ENCODE assay signal across 37 cellular contexts in the genomic region with DNA sequence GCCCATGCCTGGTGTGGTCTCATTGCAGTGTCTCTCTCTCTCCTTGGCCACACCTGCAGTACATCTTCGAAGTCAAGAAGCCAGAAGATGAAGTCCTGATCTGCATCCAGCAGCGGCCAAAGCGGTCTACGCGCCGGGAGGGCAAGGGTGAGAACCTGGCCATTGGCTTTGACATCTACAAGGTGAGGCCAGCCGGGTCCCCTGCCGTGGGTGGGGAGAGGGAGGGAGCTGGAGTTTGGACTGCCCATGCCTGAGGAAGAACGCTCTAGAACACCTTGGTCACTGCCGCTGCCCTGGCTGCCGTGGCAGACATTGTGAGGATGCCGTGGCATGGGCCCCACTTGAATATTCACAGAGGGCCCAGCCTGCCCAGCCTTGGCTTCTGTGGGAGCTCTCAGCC. TPM values are rescaled to one million over a fixed set of nuclear protein-coding genes. Genes with fewer than 3 reads are reported as not detected.
"Had no signal": no experiment of that assay in that cellular context is flagged by ENCODE, and none has a peak within 500 bp of the region (broad histone marks: within the 10 kb centered on the region; RNA-seq: fewer than 3 reads in every experiment).

No MANE protein-coding gene starts in this region.

- H3K36me3 ChIP-seq: breast epithelium had no signal

- ATAC-seq: activated CD8-positive, alpha-beta T cell treated with anti-CD3 and anti-CD28 coated beads for 36 hours; activated naive CD4-positive, alpha-beta T cell treated with anti-CD3 and anti-CD28 coated beads, Interleukin-2, amount 50 U/mL, for 72 hours; activated T-cell treated with anti-CD3 and anti-CD28 coated beads, Interleukin-2, amount 50 U/mL, for 4 hours; activated T-cell treated with anti-CD3 and anti-CD28 coated beads, Interleukin-2, amount 50 U/mL, for 72 hours; activated T-helper 17 cell treated with anti-CD3 and anti-CD28 coated beads, Interleukin-2, amount 50 U/mL, for 72 hours; body of pancreas had no signal

- DNase-seq: activated B cell treated with CpG ODN at 0.5 μM for 24 hours; activated CD4-positive, alpha-beta memory T cell treated with anti-CD3 and anti-CD28 coated beads for 36 hours; activated CD4-positive, alpha-beta T cell treated with anti-CD3 and anti-CD28 coated beads for 4 hours; activated CD4-positive, alpha-beta T cell treated with anti-CD3 and anti-CD28 coated beads, Interleukin-2, amount 10 ng/mL, durations not matched to agents 24 days and 14 days; activated CD4-positive, alpha-beta T cell treated with anti-CD3 and anti-CD28 coated beads, Interleukin-2, amount 50 U/mL, for 1 hour; activated CD4-positive, alpha-beta T cell treated with anti-CD3 and anti-CD28 coated beads, Interleukin-2, amount 50 U/mL, for 4 hours; activated CD4-positive, CD25-positive, alpha-beta regulatory T cell treated with anti-CD3 and anti-CD28 coated beads, Interleukin-2, amount 50 U/mL, for 72 hours; activated CD8-positive, alpha-beta memory T cell treated with anti-CD3 and anti-CD28 coated beads, Interleukin-2, amount 50 U/mL, for 4 hours; activated CD8-positive, alpha-beta T cell treated with anti-CD3 and anti-CD28 coated beads for 36 hours; activated effector memory CD4-positive, alpha-beta T cell treated with anti-CD3 and anti-CD28 coated beads, Interleukin-2, amount 50 U/mL, for 16 hours; activated gamma-delta T cell treated with Interleukin-2 at 50 U/mL for 16 hours; activated naive CD4-positive, alpha-beta T cell; activated naive CD4-positive, alpha-beta T cell treated with anti-CD3 and anti-CD28 coated beads for 36 hours; activated naive CD4-positive, alpha-beta T cell treated with anti-CD3 and anti-CD28 coated beads, Interleukin-2, amount 50 U/mL, for 16 hours; activated naive CD8-positive, alpha-beta T cell treated with anti-CD3 and anti-CD28 coated beads for 36 hours; activated T-cell treated with anti-CD3 and anti-CD28 coated beads for 4 hours; activated T-cell treated with anti-CD3 and anti-CD28 coated beads, Interleukin-2, amount 50 U/mL, for 1 hour; activated T-cell treated with anti-CD3 and anti-CD28 coated beads, Interleukin-2, amount 50 U/mL, for 4 hours; activated T-cell treated with anti-CD3 and anti-CD28 coated beads, Interleukin-2, amount 50 U/mL, for 72 hours; adrenal gland; amniotic stem cell; body of pancreas; brain microvascular endothelial cell; caudate nucleus; SW 1271; T-helper 1 cell; T-helper 2 cell; T-helper 9 cell had no signal

- H3K9me3 ChIP-seq: adrenal gland, body of pancreas, breast epithelium had no signal

- FAIRE-seq: astrocyte, TTC549 had no signal

- H3K4me3 ChIP-seq: adrenal gland, body of pancreas, breast epithelium had no signal

- H3K27me3 ChIP-seq: adrenal gland, body of pancreas, brain microvascular endothelial cell, breast epithelium had no signal

- H3K27ac ChIP-seq: adrenal gland, body of pancreas, brain microvascular endothelial cell, breast epithelium, VCaP had no signal

- H3K4me1 ChIP-seq: adrenal gland, body of pancreas, breast epithelium had no signal

RNA-seq across cellular contexts. Expression of a gene that starts 9.1 kb away (rescaled TPM):
- total RNA-seq: activated naive CD4-positive, alpha-beta T cell treated with anti-CD3 and anti-CD28 coated beads for 36 hours had no signal

RNA-seq across cellular contexts. Expression of a gene that starts 16.3 kb away (rescaled TPM):
- total RNA-seq: activated B cell treated with CpG ODN at 0.5 μM for 24 hours; activated CD4-positive, alpha-beta memory T cell treated with anti-CD3 and anti-CD28 coated beads for 36 hours; activated CD4-positive, alpha-beta T cell treated with anti-CD3 and anti-CD28 coated beads, Interleukin-2, amount 10 ng/mL, durations not matched to agents 24 days and 14 days; activated CD8-positive, alpha-beta memory T cell treated with anti-CD3 and anti-CD28 coated beads for 36 hours; activated CD8-positive, alpha-beta T cell treated with anti-CD3 and anti-CD28 coated beads for 36 hours; activated naive CD4-positive, alpha-beta T cell treated with anti-CD3 and anti-CD28 coated beads for 36 hours; activated naive CD4-positive, alpha-beta T cell treated with anti-CD3 and anti-CD28 coated beads, Interleukin-2, amount 50 U/mL, for 72 hours; activated naive CD8-positive, alpha-beta T cell treated with anti-CD3 and anti-CD28 coated beads for 36 hours; activated T-cell treated with anti-CD3 and anti-CD28 coated beads, Interleukin-2, amount 50 U/mL, for 4 hours; activated T-cell treated with anti-CD3 and anti-CD28 coated beads, Interleukin-2, amount 50 U/mL, for 72 hours; activated T-helper 1 cell treated with anti-CD3 and anti-CD28 coated beads, Interleukin-12 subunit alpha, Interleukin-12 subunit beta, Interleukin-2, Interleukin-4 antibody, amounts not matched to agents 30 ng/mL and 10 ng/mL and 1 ng/mL, durations not matched to agents 14 hours and 24 hours and 36 hours; activated T-helper 17 cell treated with anti-CD3 and anti-CD28 coated beads, Interleukin-2, amount 50 U/mL, for 72 hours; body of pancreas; breast epithelium had no signal
- polyA plus RNA-seq: aorta had no signal
